ENCODE assay signal across 21 cellular contexts in genomic region chr7:27916372-27916771, GRCh38.
"Had no signal": no experiment of that assay in that cellular context is flagged by ENCODE, and none has a peak within 500 bp of the region (broad histone marks: within the 10 kb centered on the region; RNA-seq: fewer than 3 reads in every experiment).

No MANE protein-coding gene starts in this region.

- H3K27me3 Mint-ChIP-seq: activated CD8-positive, alpha-beta T cell treated with anti-CD3 and anti-CD28 coated beads for 36 hours; activated naive CD4-positive, alpha-beta T cell treated with anti-CD3 and anti-CD28 coated beads, Interleukin-2, amount 50 U/mL, for 24 hours; central memory CD8-positive, alpha-beta T cell; memory B cell; naive thymus-derived CD8-positive, alpha-beta T cell had no signal

- H3K27ac ChIP-seq: gastrocnemius medialis, heart left ventricle, pancreas, thyroid gland, vagina had no signal

- H3K36me3 Mint-ChIP-seq: activated naive CD4-positive, alpha-beta T cell treated with anti-CD3 and anti-CD28 coated beads, Interleukin-2, amount 50 U/mL, for 24 hours; stimulated activated effector memory CD8-positive, alpha-beta T cell treated with anti-CD3 and anti-CD28 coated beads, Interleukin-12 subunit alpha, Interleukin-12 subunit beta, amount 100 ng/mL, for 72 hours had no signal

- H3K27me3 ChIP-seq: body of pancreas, gastrocnemius medialis, heart left ventricle, pancreas, thyroid gland, vagina had no signal

- H3K4me3 ChIP-seq: body of pancreas, gastrocnemius medialis, heart left ventricle, pancreas, thyroid gland, vagina had no signal

- DNase-seq: activated CD4-positive, alpha-beta T cell treated with anti-CD3 and anti-CD28 coated beads for 4 hours; activated CD8-positive, alpha-beta T cell treated with anti-CD3 and anti-CD28 coated beads for 36 hours; activated effector memory CD4-positive, alpha-beta T cell treated with anti-CD3 and anti-CD28 coated beads, Interleukin-2, amount 50 U/mL, for 16 hours; activated T-cell treated with anti-CD3 and anti-CD28 coated beads, Interleukin-2, amount 50 U/mL, for 4 hours; amniotic stem cell; body of pancreas; cortex of kidney; effector CD4-positive, alpha-beta T cell; gastrocnemius medialis; heart left ventricle; naive thymus-derived CD8-positive, alpha-beta T cell; pancreas; stimulated activated CD4-positive, alpha-beta T cell treated with anti-CD3 and anti-CD28 coated beads, Interleukin-12 subunit alpha, Interleukin-12 subunit beta, amount 100 ng/mL, for 4 hours; T-helper 2 cell; thyroid gland had no signal

- H3K36me3 ChIP-seq: gastrocnemius medialis, heart left ventricle, pancreas, thyroid gland, vagina had no signal

- H3K9me3 Mint-ChIP-seq: activated CD8-positive, alpha-beta T cell treated with anti-CD3 and anti-CD28 coated beads for 36 hours; activated naive CD4-positive, alpha-beta T cell treated with anti-CD3 and anti-CD28 coated beads, Interleukin-2, amount 50 U/mL, for 24 hours; activated T-cell treated with anti-CD3 and anti-CD28 coated beads, Interleukin-2, amount 50 U/mL, for 4 hours; central memory CD8-positive, alpha-beta T cell; memory B cell; stimulated activated effector memory CD8-positive, alpha-beta T cell treated with anti-CD3 and anti-CD28 coated beads, Interleukin-12 subunit alpha, Interleukin-12 subunit beta, amount 100 ng/mL, for 72 hours had no signal

- H3K9me3 ChIP-seq: body of pancreas, gastrocnemius medialis, heart left ventricle, pancreas, thyroid gland, vagina had no signal

- H3K27ac Mint-ChIP-seq: activated CD8-positive, alpha-beta T cell treated with anti-CD3 and anti-CD28 coated beads for 36 hours; activated naive CD4-positive, alpha-beta T cell treated with anti-CD3 and anti-CD28 coated beads, Interleukin-2, amount 50 U/mL, for 24 hours; memory B cell; naive thymus-derived CD8-positive, alpha-beta T cell; stimulated activated effector memory CD8-positive, alpha-beta T cell treated with anti-CD3 and anti-CD28 coated beads, Interleukin-12 subunit alpha, Interleukin-12 subunit beta, amount 100 ng/mL, for 72 hours; WTC11 had no signal

- H3K4me1 Mint-ChIP-seq: activated naive CD4-positive, alpha-beta T cell treated with anti-CD3 and anti-CD28 coated beads, Interleukin-2, amount 50 U/mL, for 24 hours; stimulated activated effector memory CD8-positive, alpha-beta T cell treated with anti-CD3 and anti-CD28 coated beads, Interleukin-12 subunit alpha, Interleukin-12 subunit beta, amount 100 ng/mL, for 72 hours had no signal

- ATAC-seq: activated CD8-positive, alpha-beta T cell treated with anti-CD3 and anti-CD28 coated beads for 36 hours; activated T-cell treated with anti-CD3 and anti-CD28 coated beads, Interleukin-2, amount 50 U/mL, for 4 hours; body of pancreas; gastrocnemius medialis; heart left ventricle; naive thymus-derived CD8-positive, alpha-beta T cell; pancreas; stimulated activated effector memory CD8-positive, alpha-beta T cell treated with anti-CD3 and anti-CD28 coated beads, Interleukin-12 subunit alpha, Interleukin-12 subunit beta, amount 100 ng/mL, for 72 hours; WTC11 had no signal

- H3K4me1 ChIP-seq: thyroid gland had no signal

- H3K4me3 Mint-ChIP-seq: activated CD8-positive, alpha-beta T cell treated with anti-CD3 and anti-CD28 coated beads for 36 hours; activated naive CD4-positive, alpha-beta T cell treated with anti-CD3 and anti-CD28 coated beads, Interleukin-2, amount 50 U/mL, for 24 hours; activated T-cell treated with anti-CD3 and anti-CD28 coated beads, Interleukin-2, amount 50 U/mL, for 4 hours; central memory CD8-positive, alpha-beta T cell; memory B cell; naive thymus-derived CD8-positive, alpha-beta T cell; stimulated activated effector memory CD8-positive, alpha-beta T cell treated with anti-CD3 and anti-CD28 coated beads, Interleukin-12 subunit alpha, Interleukin-12 subunit beta, amount 100 ng/mL, for 72 hours; WTC11 had no signal
